In genomic region chr4:13484749-13485345, GRCh38 we compare ENCODE assay signal across 8 cellular contexts. TPM values are rescaled to one million over a fixed set of nuclear protein-coding genes. Genes with fewer than 3 reads are reported as not detected.
A peak's percentile ranks its signal among the peaks of the same experiment; 100 is the strongest.
DNase-seq lines count a peak whose midpoint lies in the region; ATAC-seq, FAIRE-seq and TF ChIP-seq lines count a peak whose summit lies in the region.

No MANE protein-coding gene starts in this region.

- POLR2A ChIA-PET in Panc1 (lab: Charles Lee): no interaction called here

- WGBS in ectodermal cell, 2 experiments: 1 to 2% methylated on average over 22 to 23 of the region's 23 CpGs

- H4K20me1 ChIP-seq in BLaER1: peaks cover 38% of the 10 kb centered on the region

- H3K4me1 ChIP-seq in BLaER1 (peaks cover 15% of the 10 kb centered on the region), Panc1 (ENCODE audit: control insufficient read depth, insufficient read depth, low read length) (peaks cover 7% of the 10 kb centered on the region; the same call in 1 of the 2 replicates), ectodermal cell (ENCODE audit: control insufficient read depth, insufficient read depth, low read length) (peaks cover 11% of the 10 kb centered on the region), muscle layer of duodenum (ENCODE audit: control insufficient read depth in 1 of 2, insufficient read depth in 2 of 2, low read length in 2 of 2) (peaks cover 15 to 16% of the 10 kb centered on the region in 2 donors)

- no peak for FAIRE-seq in urothelium cell line (lab: Jason Lieb, UNC)

- ATAC-seq in GM18907 (IDR thresholded peaks at IDR 0.05; ENCODE audit: unreplicated experiment) (peak; percentile 51), HG03095 (IDR thresholded peaks at IDR 0.05; ENCODE audit: unreplicated experiment) (peak; percentile 26), Panc1 (peak; percentile 56)

- DNase-seq in Panc1 (ENCODE audit: low read depth, low spot score) (no peak), GOT3 (lab: John Stamatoyannopoulos, UW) (no peak), urothelium cell line (ENCODE audit: low spot score) (no peak)

- H3K27ac ChIP-seq in BLaER1 (peak overlapping the region; percentile 100), Panc1 (ENCODE audit: low read length) (peak overlapping the region; percentile 92), ectodermal cell (ENCODE audit: insufficient read depth, low read depth, low read length, poor library complexity, severe bottlenecking) (peak overlapping the region; percentile 86), muscle layer of duodenum (ENCODE audit: low read length) (peak overlapping the region; percentile 90)

- H3K9me3 ChIP-seq in BLaER1: no peaks in the 10 kb centered on the region
- H3K9me3 ChIP-seq in Panc1 (ENCODE audit: control insufficient read depth, insufficient read depth, low read depth, low read length): no peaks in the 10 kb centered on the region
- H3K9me3 ChIP-seq in ectodermal cell (ENCODE audit: control insufficient read depth, low read length): no peaks in the 10 kb centered on the region
- no peaks in the 10 kb centered on the region for H3K9me3 ChIP-seq in muscle layer of duodenum (ENCODE audit: control insufficient read depth in 1 of 2, low read length in 2 of 2)

- no peaks in the 10 kb centered on the region for H3K27me3 ChIP-seq in BLaER1
- H3K27me3 ChIP-seq in Panc1 (ENCODE audit: control insufficient read depth, insufficient read depth, low read length): no peaks in the 10 kb centered on the region
- H3K27me3 ChIP-seq in ectodermal cell (ENCODE audit: control insufficient read depth, insufficient read depth, low read length, poor library complexity, severe bottlenecking): no peaks in the 10 kb centered on the region
- H3K27me3 ChIP-seq in muscle layer of duodenum (ENCODE audit: low read depth, low read length): no peaks in the 10 kb centered on the region

- CTCF ChIA-PET in Panc1 (lab: Charles Lee): no interaction called here

- H3K36me3 ChIP-seq in BLaER1 (no peaks in the 10 kb centered on the region), Panc1 (ENCODE audit: control insufficient read depth, insufficient read depth, low read length) (no peaks in the 10 kb centered on the region; the same call in none of the 2 replicates), ectodermal cell (ENCODE audit: control insufficient read depth, insufficient read depth, low read length) (no peaks in the 10 kb centered on the region), muscle layer of duodenum (ENCODE audit: control insufficient read depth in 1 of 2, insufficient read depth in 2 of 2, low read length in 2 of 2) (no peaks in the 10 kb centered on the region)

- no peak for TF ChIP-seq CTCF in Panc1 (IDR thresholded peaks at IDR 0.05)

- H3K9ac ChIP-seq in BLaER1: peak overlapping the region; percentile 99

- intact Hi-C loops in Panc1 (cut with micrococcal nuclease; ENCODE audit: unreplicated experiment): no loop called here

- H3K4me3 ChIP-seq in BLaER1 (peak overlapping the region; percentile 99), Panc1 (ENCODE audit: low read depth in 2 of 2, low read length in 2 of 2) (peak overlapping the region; percentile 70 to 85), ectodermal cell (ENCODE audit: insufficient read depth, low read depth, low read length) (peak overlapping the region; percentile 87), muscle layer of duodenum (ENCODE audit: low read depth in 1 of 2, low read length in 2 of 2) (peak overlapping the region; percentile 71 to 82)

- H3K4me2 ChIP-seq in BLaER1: peak overlapping the region; percentile 84

- no TSS peak for BruUV-seq in Panc1 (replicated peaks; lab: Mats Ljungman, UMichigan)

- in situ Hi-C loops in Panc1 (cut with HindIII; ENCODE audit: low pct_unique_long_range_greater_than_20kb, low sequenced_read_pairs): no loop called here

RNA-seq across cellular contexts. Expression of gene RAB28, which starts 0.7 kb away (rescaled TPM):
- 10.2 TPM for total RNA-seq in Panc1 (2021; ENCODE audit: unreplicated experiment)
- 7.9 TPM for polyA plus RNA-seq in Panc1 (2012; ENCODE audit: insufficient read length)
- 35.4 TPM for polyA plus RNA-seq in ectodermal cell (2013, experiment 1 of 4)
- polyA plus RNA-seq in ectodermal cell (2013, experiment 2 of 4): 36.0 TPM
- 34.0 TPM for polyA plus RNA-seq in ectodermal cell (2013, experiment 3 of 4)
- 38.4 TPM for polyA plus RNA-seq in ectodermal cell (2013, experiment 4 of 4)

RNA-seq across cellular contexts. Expression of gene NKX3-2, which starts 59.5 kb away (rescaled TPM):
- total RNA-seq in Panc1 (2021; ENCODE audit: unreplicated experiment): 1.2 TPM
- 0.70 TPM for polyA plus RNA-seq in Panc1 (2012; ENCODE audit: insufficient read length)
- polyA plus RNA-seq in ectodermal cell (2013, experiment 1 of 4): 2.0 TPM
- 1.3 TPM for polyA plus RNA-seq in ectodermal cell (2013, experiment 2 of 4)
- polyA plus RNA-seq in ectodermal cell (2013, experiment 3 of 4): 1.8 TPM
- polyA plus RNA-seq in ectodermal cell (2013, experiment 4 of 4): 1.6 TPM
